In the genomic region with DNA sequence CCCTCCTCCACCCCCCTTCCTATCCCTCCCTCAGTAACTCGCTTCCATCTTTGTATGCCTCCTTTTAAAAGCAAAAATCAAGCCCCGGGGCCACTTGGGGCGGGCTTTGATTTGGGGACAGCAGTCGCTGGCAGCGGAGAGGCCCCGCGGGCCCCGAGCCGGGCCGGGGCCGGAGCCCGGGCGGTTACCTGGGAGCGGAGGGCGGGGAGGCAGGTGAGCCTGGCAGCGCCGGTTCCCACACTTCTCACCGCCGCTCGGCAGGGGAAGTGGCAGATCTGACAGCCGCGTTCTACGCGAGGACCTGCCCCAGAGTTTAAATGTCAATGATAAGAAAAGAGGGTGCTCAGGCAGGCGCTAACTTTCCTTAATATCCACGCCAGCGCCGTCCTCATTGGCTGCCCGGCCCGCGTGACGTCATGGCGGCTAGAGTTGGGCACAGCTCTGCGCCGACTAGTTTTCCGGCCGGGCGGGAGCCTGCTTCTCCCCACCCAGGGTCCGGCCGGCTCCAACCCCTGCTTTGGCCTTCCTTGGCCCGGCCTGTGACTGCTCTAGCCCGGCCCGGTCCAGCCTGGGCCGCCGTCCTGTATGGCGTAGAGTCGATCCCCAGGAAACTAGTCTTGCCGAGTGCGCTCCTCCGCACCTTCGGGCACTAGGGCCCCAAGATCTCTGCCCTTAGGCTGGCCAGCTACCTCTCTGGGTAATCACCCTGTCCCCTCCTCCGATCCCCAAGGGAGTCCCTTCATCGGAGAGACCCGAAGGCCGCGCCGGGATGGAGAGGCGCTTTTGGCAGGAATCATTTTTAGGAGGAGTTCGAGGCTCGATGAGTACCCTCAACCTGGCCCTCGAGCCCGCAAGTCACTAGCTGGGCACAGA, we compare ENCODE assay signal across 9 cellular contexts. TPM values are rescaled to one million over a fixed set of nuclear protein-coding genes. Genes with fewer than 3 reads are reported as not detected.
DNase-seq lines count a peak whose midpoint lies in the region; ATAC-seq and TF ChIP-seq lines count a peak whose summit lies in the region.
"Had no signal": no experiment of that assay in that cellular context is flagged by ENCODE, and none has a peak within 500 bp of the region (broad histone marks: within the 10 kb centered on the region; RNA-seq: fewer than 3 reads in every experiment).

No MANE protein-coding gene starts in this region.

- no peaks in the 10 kb centered on the region for H3K9me3 ChIP-seq in CD8-positive, alpha-beta memory T cell (ENCODE audit: low read length)
- peaks cover 4 to 9% of the 10 kb centered on the region in 2 donors for H3K9me3 ChIP-seq in esophagus (ENCODE audit: control insufficient read depth in 2 of 2, insufficient read depth in 1 of 2, low read depth in 1 of 2, low read length in 1 of 2)

- H3K36me3 ChIP-seq in CD8-positive, alpha-beta memory T cell (ENCODE audit: insufficient read depth, low read length) = no peaks in the 10 kb centered on the region
- H3K36me3 ChIP-seq in esophagus (ENCODE audit: control insufficient read depth in 2 of 2, insufficient read depth in 2 of 2, low read length in 1 of 2) = no peaks in the 10 kb centered on the region

- H3K4me3 Mint-ChIP-seq in CD8-positive, alpha-beta memory T cell = peak overlapping the region; percentile 71 to 84 (median 77)
- H3K4me3 Mint-ChIP-seq in IgD-negative memory B cell (peak overlapping the region in 3 of 4 donors; percentile 12 to 55 (median 28)), nephron progenitor cell (no peak overlapping the region)

- peaks cover 29 to 45% (median 33%) of the 10 kb centered on the region in 3 donors for H3K4me1 Mint-ChIP-seq in CD8-positive, alpha-beta memory T cell
- peaks cover 10 to 11% (median 10%) of the 10 kb centered on the region in 3 donors for H3K4me1 Mint-ChIP-seq in IgD-negative memory B cell
- peaks cover 18% of the 10 kb centered on the region for H3K4me1 Mint-ChIP-seq in nephron progenitor cell

- H3K27me3 Mint-ChIP-seq in CD8-positive, alpha-beta memory T cell = peaks cover 73 to 76% of the 10 kb centered on the region in 2 donors
- peaks cover 56% of the 10 kb centered on the region for H3K27me3 Mint-ChIP-seq in IgD-negative memory B cell
- H3K27me3 Mint-ChIP-seq in nephron progenitor cell (ENCODE audit: low read depth, poor library complexity) = no peaks in the 10 kb centered on the region

- H3K9me3 Mint-ChIP-seq in CD8-positive, alpha-beta memory T cell = peaks cover 0 to 15% (median 7%) of the 10 kb centered on the region in 5 donors
- peaks cover 0 to 7% (median 0%) of the 10 kb centered on the region in 3 donors for H3K9me3 Mint-ChIP-seq in IgD-negative memory B cell
- H3K9me3 Mint-ChIP-seq in nephron progenitor cell = no peaks in the 10 kb centered on the region

- DNase-seq in CD8-positive, alpha-beta memory T cell = no peak
- peak; percentile 46 for DNase-seq in nephron progenitor cell
- no peak for DNase-seq in EL
- DNase-seq in NCI-H187 (lab: John Stamatoyannopoulos, UW) = no peak

- 6 to 7% methylated on average over 62 of the region's 62 CpGs for WGBS in esophagus, 2 donors

- no peak for TF ChIP-seq CTCF in nephron progenitor cell (IDR thresholded peaks at IDR 0.05)

- H3K27ac Mint-ChIP-seq in CD8-positive, alpha-beta memory T cell = no peak overlapping the region
- H3K27ac Mint-ChIP-seq in IgD-negative memory B cell (peak overlapping the region; percentile 80 to 98 (median 83)), nephron progenitor cell (no peak overlapping the region)

- H3K4me3 ChIP-seq in CD8-positive, alpha-beta memory T cell (ENCODE audit: low read length) = peak overlapping the region; percentile 32
- H3K4me3 ChIP-seq in esophagus (ENCODE audit: low read depth in 1 of 2, low read length in 2 of 2) = peak overlapping the region; percentile 2 to 42

- CTCF ChIA-PET in CD8-positive, alpha-beta memory T cell (lab: Charles Lee) = no interaction called here

- peaks cover 78% of the 10 kb centered on the region for H3K27me3 ChIP-seq in CD8-positive, alpha-beta memory T cell (ENCODE audit: insufficient read depth, low read length, poor library complexity, severe bottlenecking)
- peaks cover 18 to 66% of the 10 kb centered on the region in 2 donors for H3K27me3 ChIP-seq in esophagus (ENCODE audit: control insufficient read depth in 1 of 2, insufficient read depth in 2 of 2, low read length in 2 of 2)

- H3K36me3 Mint-ChIP-seq in CD8-positive, alpha-beta memory T cell = no peaks in the 10 kb centered on the region
- no peaks in the 10 kb centered on the region for H3K36me3 Mint-ChIP-seq in IgD-negative memory B cell
- H3K36me3 Mint-ChIP-seq in nephron progenitor cell (ENCODE audit: low read depth) = no peaks in the 10 kb centered on the region

- peaks cover 20% of the 10 kb centered on the region for H3K4me1 ChIP-seq in CD8-positive, alpha-beta memory T cell (ENCODE audit: insufficient read depth, low read length)
- peaks cover 7 to 21% of the 10 kb centered on the region in 2 donors for H3K4me1 ChIP-seq in esophagus (ENCODE audit: control insufficient read depth in 2 of 2, insufficient read depth in 2 of 2, low read length in 1 of 2)

- ATAC-seq in GM18867 (IDR thresholded peaks at IDR 0.05; ENCODE audit: unreplicated experiment) (no peak), HG03175 (IDR thresholded peaks at IDR 0.05; ENCODE audit: unreplicated experiment) (no peak)
- ATAC-seq: PC-3 had no signal

- H3K27ac ChIP-seq in CD8-positive, alpha-beta memory T cell (ENCODE audit: low read depth, low read length) = no peak overlapping the region
- H3K27ac ChIP-seq in esophagus (ENCODE audit: low read depth in 2 of 2, low read length in 1 of 2) = no peak overlapping the region

- POLR2A ChIA-PET in CD8-positive, alpha-beta memory T cell (lab: Charles Lee) = no interaction called here

RNA-seq across cellular contexts. Expression of a gene that starts 6.7 kb away (rescaled TPM):
- total RNA-seq in CD8-positive, alpha-beta memory T cell = not detected
- polyA plus RNA-seq in CD8-positive, alpha-beta memory T cell = not detected
- not detected for polyA plus RNA-seq in IgD-negative memory B cell
- polyA plus RNA-seq in esophagus = under 1 TPM; 0.08 to 0.10 TPM

Comparison
In these comparisons a context has a peak if more than half of its experiments do, and no peak if none do; other contexts are left out.
1. H3K27ac Mint-ChIP-seq: peak in IgD-negative memory B cell (3 of 3); none in CD8-positive, alpha-beta memory T cell (0 of 8) and nephron progenitor cell (single experiment).